ENCODE assay signal across 20 cellular contexts in genomic region chr1:222600274-222600673, GRCh38. TPM values are rescaled to one million over a fixed set of nuclear protein-coding genes. Genes with fewer than 3 reads are reported as not detected.
A peak's percentile ranks its signal among the peaks of the same experiment; 100 is the strongest.
DNase-seq lines count a peak whose midpoint lies in the region; ATAC-seq, FAIRE-seq and TF ChIP-seq lines count a peak whose summit lies in the region.
"Had no signal": no experiment of that assay in that cellular context is flagged by ENCODE, and none has a peak within 500 bp of the region (broad histone marks: within the 10 kb centered on the region; RNA-seq: fewer than 3 reads in every experiment).

No MANE protein-coding gene starts in this region.

- WGBS in small intestine, 3 donors, result 59 to 73% (median 61%) methylated on average over 1 of the region's 1 CpG

- no peaks in the 10 kb centered on the region for H3K27me3 ChIP-seq in adipocyte (replicated peaks; ENCODE audit: control insufficient read depth, insufficient read depth, low read length)
- no peaks in the 10 kb centered on the region for H3K27me3 ChIP-seq in small intestine (ENCODE audit: control insufficient read depth in 2 of 2, insufficient read depth in 2 of 2, low read length in 2 of 2)
- H3K27me3 ChIP-seq: ascending aorta, transverse colon had no signal

- H3K9me3 ChIP-seq in adipocyte (ENCODE audit: control insufficient read depth, low read length) (no peaks in the 10 kb centered on the region), small intestine (ENCODE audit: control insufficient read depth, low read depth) (no peaks in the 10 kb centered on the region)
- H3K9me3 ChIP-seq: ascending aorta, neutrophil, transverse colon had no signal

- no peak for ATAC-seq in HG02840 (IDR thresholded peaks at IDR 0.05; ENCODE audit: low FRiP score, unreplicated experiment)
- ATAC-seq: WTC11 had no signal

- H3K36me3 ChIP-seq in adipocyte (ENCODE audit: control insufficient read depth, insufficient read depth, low read length, severe bottlenecking) (no peaks in the 10 kb centered on the region), small intestine (ENCODE audit: control insufficient read depth in 2 of 2, insufficient read depth in 2 of 2, low read length in 2 of 2) (no peaks in the 10 kb centered on the region)
- H3K36me3 ChIP-seq: ascending aorta, neutrophil, transverse colon had no signal

- peak; percentile 30 for FAIRE-seq in H54 (lab: Jason Lieb, UNC)
- FAIRE-seq in small intestine (lab: Jason Lieb, UNC), result no peak
- FAIRE-seq: H1 had no signal

- no peaks in the 10 kb centered on the region for H3K4me1 ChIP-seq in adipocyte (ENCODE audit: control insufficient read depth, insufficient read depth, low read length)
- no peaks in the 10 kb centered on the region for H3K4me1 ChIP-seq in small intestine (ENCODE audit: control insufficient read depth in 2 of 2, insufficient read depth in 1 of 2, low read depth in 1 of 2, low read length in 1 of 2)
- H3K4me1 ChIP-seq: ascending aorta had no signal

- H3K27ac ChIP-seq in small intestine (ENCODE audit: low read depth in 1 of 2, low read length in 1 of 2), result no peak overlapping the region
- H3K27ac ChIP-seq: ascending aorta, neutrophil had no signal

- H3K4me3 ChIP-seq in adipocyte (ENCODE audit: low read length), result no peak overlapping the region
- no peak overlapping the region for H3K4me3 ChIP-seq in small intestine (ENCODE audit: low read depth in 1 of 2, low read length in 2 of 2)
- H3K4me3 ChIP-seq: ascending aorta, transverse colon had no signal

- DNase-seq in H54 (ENCODE audit: insufficient read length, low spot score), result no peak
- DNase-seq in NCI-H2081 (lab: John Stamatoyannopoulos, UW), result peak; percentile 68 to 92
- peak; percentile 22 for DNase-seq in adipocyte (ENCODE audit: low read depth)
- DNase-seq in small intestine, result peak; percentile 12
- no peak for DNase-seq in glomerular visceral epithelial cell (ENCODE audit: extremely low spot score)
- DNase-seq in pons (ENCODE audit: low spot score), result no peak
- DNase-seq: activated naive CD4-positive, alpha-beta T cell treated with anti-CD3 and anti-CD28 coated beads, Interleukin-2, amount 50 U/mL, for 16 hours; caudate nucleus; CD8-positive, alpha-beta memory T cell; DMS79 treated with DMSO at 0.1 percent for 48 hours; mesendoderm; NCI-H1092; NCI-H510A; stimulated activated CD8-positive, alpha-beta memory T cell treated with anti-CD3 and anti-CD28 coated beads, Interleukin-4, amount 100 ng/mL, for 48 hours; transverse colon had no signal

- no peak overlapping the region for H3K9ac ChIP-seq in adipocyte (ENCODE audit: low read length)

- TF ChIP-seq POLR2A in H54 (IDR thresholded peaks at IDR 0.05; ENCODE audit: low read depth, low read length), result no peak

RNA-seq across cellular contexts. Expression of gene TAF1A, which starts 10.5 kb away (rescaled TPM):
- polyA plus RNA-seq in small intestine, result 1 to 10 TPM in 2 of 3 donors, under 1 TPM in 1; 0.45 to 2.4 (median 2.3) TPM

RNA-seq across cellular contexts. Expression of gene MIA3, which starts 17.6 kb away (rescaled TPM):
- polyA plus RNA-seq in small intestine, result 10 to 100 TPM; 14.3 to 24.6 (median 21.5) TPM

RNA-seq across cellular contexts. Expression of gene HHIPL2, which starts 52.4 kb away (rescaled TPM):
- polyA plus RNA-seq in small intestine, result under 1 TPM in 1 of 3 donors, not detected in 2; 0.04 TPM
- polyA plus RNA-seq: CD8-positive, alpha-beta memory T cell had no signal

Comparison
In these comparisons a context has a peak if more than half of its experiments do, and no peak if none do; other contexts are left out.
1. DNase-seq: peak in NCI-H2081 (2 of 2), adipocyte (single experiment) and small intestine (single experiment); none in H54 (single experiment), glomerular visceral epithelial cell (single experiment) and pons (single experiment).